Comparison of ENCODE assay signal across 30 cellular contexts in the genomic region with DNA sequence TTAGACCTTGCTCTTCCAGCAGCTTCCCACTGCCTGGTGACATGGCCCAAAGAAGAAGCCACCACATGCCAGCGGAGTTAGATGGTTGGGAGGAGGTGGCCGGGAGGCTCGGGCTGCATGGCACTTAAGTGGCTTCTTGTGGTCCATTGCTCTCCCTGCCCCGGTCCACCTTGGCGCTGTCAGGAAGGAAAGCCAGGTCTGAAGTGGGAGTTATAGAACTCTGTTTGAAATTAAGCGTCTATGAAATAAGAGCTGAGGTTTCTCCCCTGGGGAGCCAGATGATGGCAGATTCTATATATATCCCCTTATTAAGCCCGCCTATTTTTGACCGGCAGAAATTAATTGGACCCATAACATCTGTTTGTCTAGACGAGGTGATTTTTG.
DNase-seq lines count a peak whose midpoint lies in the region; ATAC-seq and TF ChIP-seq lines count a peak whose summit lies in the region.
"Had no signal": no experiment of that assay in that cellular context is flagged by ENCODE, and none has a peak within 500 bp of the region (broad histone marks: within the 10 kb centered on the region; RNA-seq: fewer than 3 reads in every experiment).

No MANE protein-coding gene starts in this region.

- TF ChIP-seq CTCF in chondrocyte (IDR thresholded peaks at IDR 0.05): no peak
- TF ChIP-seq CTCF in sigmoid colon (IDR thresholded peaks at IDR 0.05): no peak

- no peak for TF ChIP-seq EP300 in sigmoid colon (IDR thresholded peaks at IDR 0.05)

- WGBS in sigmoid colon, 2 donors: 83 to 88% methylated on average over 9 of the region's 9 CpGs

- H3K4me3 ChIP-seq in BLaER1: no peak overlapping the region
- H3K4me3 ChIP-seq in BLaER1 treated with 17β-estradiol and CSF1 and Interleukin-3, amounts not matched to agents 10 nM and 100 nM: no peak overlapping the region
- no peak overlapping the region for H3K4me3 ChIP-seq in sigmoid colon
- H3K4me3 ChIP-seq: esophagus muscularis mucosa, heart left ventricle, lung, mucosa of descending colon, SK-N-MC, tibial nerve had no signal

- peaks cover 74% of the 10 kb centered on the region for H3K4me1 ChIP-seq in BLaER1
- peaks cover 37 to 73% (median 65%) of the 10 kb centered on the region in 10 experiments for H3K4me1 ChIP-seq in BLaER1 treated with 17β-estradiol and CSF1 and Interleukin-3, amounts not matched to agents 10 nM and 100 nM
- peaks cover 0 to 2% (median 0%) of the 10 kb centered on the region in 4 donors for H3K4me1 ChIP-seq in sigmoid colon
- H3K4me1 ChIP-seq: Caco-2, parathyroid adenoma had no signal

- no peaks in the 10 kb centered on the region for H3K27me3 Mint-ChIP-seq in chondrocyte (ENCODE audit: low read depth)
- H3K27me3 Mint-ChIP-seq in naive thymus-derived CD8-positive, alpha-beta T cell: peaks cover 0 to 21% (median 0%) of the 10 kb centered on the region in 5 donors

- H3K4me2 ChIP-seq in BLaER1: peak overlapping the region; percentile 80
- H3K4me2 ChIP-seq in BLaER1 treated with 17β-estradiol and CSF1 and Interleukin-3, amounts not matched to agents 10 nM and 100 nM: peak overlapping the region; percentile 0 to 96 (median 77); a peak in 21 of 22 replicates

- no peaks in the 10 kb centered on the region for H4K20me1 ChIP-seq in BLaER1
- H4K20me1 ChIP-seq in BLaER1 treated with 17β-estradiol and CSF1 and Interleukin-3, amounts not matched to agents 10 nM and 100 nM: no peaks in the 10 kb centered on the region

- H3K27ac ChIP-seq in BLaER1 (peak overlapping the region; percentile 70), sigmoid colon (no peak overlapping the region)
- peak overlapping the region in 4 of 11 experiments; percentile 34 to 61 (median 56); a peak in 7 of 22 replicates for H3K27ac ChIP-seq in BLaER1 treated with 17β-estradiol and CSF1 and Interleukin-3, amounts not matched to agents 10 nM and 100 nM
- H3K27ac ChIP-seq: esophagus muscularis mucosa, parathyroid adenoma, SK-N-MC, tibial nerve had no signal

- no peak for DNase-seq in chondrocyte (ENCODE audit: low spot score)
- DNase-seq in sigmoid colon: peak; percentile 38
- no peak for DNase-seq in NCI-H446 (lab: John Stamatoyannopoulos, UW)
- DNase-seq in naive thymus-derived CD8-positive, alpha-beta T cell: no peak
- no peak for DNase-seq in iPS-NIHi7 (ENCODE audit: extremely low spot score)
- DNase-seq: activated B cell treated with CpG ODN at 0.5 μM for 24 hours; activated CD4-positive, alpha-beta T cell treated with anti-CD3 and anti-CD28 coated beads, Interleukin-2, amount 50 U/mL, for 1 hour; activated T-cell treated with anti-CD3 and anti-CD28 coated beads, Interleukin-2, amount 50 U/mL, for 24 hours; Caco-2; DMS79; foreskin fibroblast; HCEC 1CT; mucosa of descending colon; MV-4-11; NCI-H1436; NK-92 treated with Interleukin-12 subunit alpha and Interleukin-12 subunit beta, amount 100 ng/mL, for 24 hours; stimulated activated CD4-positive, alpha-beta T cell treated with anti-CD3 and anti-CD28 coated beads, Interleukin-12 subunit alpha, Interleukin-12 subunit beta, amount 100 ng/mL, for 4 hours; stimulated activated CD4-positive, alpha-beta T cell treated with anti-CD3 and anti-CD28 coated beads, Interleukin-2, amount 100 ng/mL, for 48 hours; stimulated activated naive CD8-positive, alpha-beta T cell treated with anti-CD3 and anti-CD28 coated beads, Interleukin-15, amount 100 ng/mL, for 72 hours had no signal

- no peak for TF ChIP-seq POLR2A in sigmoid colon (IDR thresholded peaks at IDR 0.05)

- peak overlapping the region; percentile 90 for H3K27ac Mint-ChIP-seq in chondrocyte (ENCODE audit: unreplicated experiment)
- no peak overlapping the region for H3K27ac Mint-ChIP-seq in naive thymus-derived CD8-positive, alpha-beta T cell
- H3K27ac Mint-ChIP-seq: activated B cell treated with CpG ODN at 0.5 μM for 24 hours; activated T-cell treated with anti-CD3 and anti-CD28 coated beads, Interleukin-2, amount 50 U/mL, for 24 hours had no signal

- H3K36me3 ChIP-seq in BLaER1: no peaks in the 10 kb centered on the region
- H3K36me3 ChIP-seq in BLaER1 treated with 17β-estradiol and CSF1 and Interleukin-3, amounts not matched to agents 10 nM and 100 nM: no peaks in the 10 kb centered on the region
- H3K36me3 ChIP-seq in sigmoid colon: no peaks in the 10 kb centered on the region
- H3K36me3 ChIP-seq: esophagus muscularis mucosa, heart left ventricle, tibial nerve had no signal

- no peaks in the 10 kb centered on the region for H3K9me3 ChIP-seq in BLaER1
- H3K9me3 ChIP-seq in BLaER1 treated with 17β-estradiol and CSF1 and Interleukin-3, amounts not matched to agents 10 nM and 100 nM (replicated peaks in 1 of 11): no peaks in the 10 kb centered on the region
- H3K9me3 ChIP-seq in sigmoid colon: no peaks in the 10 kb centered on the region
- H3K9me3 ChIP-seq: Caco-2, esophagus muscularis mucosa, heart left ventricle, mucosa of descending colon, tibial nerve had no signal

- H3K36me3 Mint-ChIP-seq in chondrocyte (ENCODE audit: low read depth): peaks cover 54% of the 10 kb centered on the region
- H3K36me3 Mint-ChIP-seq in naive thymus-derived CD8-positive, alpha-beta T cell: no peaks in the 10 kb centered on the region
- H3K36me3 Mint-ChIP-seq: CD14-positive monocyte had no signal

- intact Hi-C loops in sigmoid colon (cut with DNase I): no loop called here

- POLR2A ChIA-PET in naive thymus-derived CD8-positive, alpha-beta T cell (lab: Charles Lee): no interaction called here

- H3K9me3 Mint-ChIP-seq in chondrocyte (ENCODE audit: low read depth): no peaks in the 10 kb centered on the region
- H3K9me3 Mint-ChIP-seq in naive thymus-derived CD8-positive, alpha-beta T cell: no peaks in the 10 kb centered on the region
- H3K9me3 Mint-ChIP-seq: activated B cell treated with CpG ODN at 0.5 μM for 24 hours; activated T-cell treated with anti-CD3 and anti-CD28 coated beads, Interleukin-2, amount 50 U/mL, for 24 hours; CD14-positive monocyte; central memory CD8-positive, alpha-beta T cell; stimulated activated naive CD8-positive, alpha-beta T cell treated with anti-CD3 and anti-CD28 coated beads, Interleukin-15, amount 100 ng/mL, for 72 hours had no signal

- no peaks in the 10 kb centered on the region for H3K27me3 ChIP-seq in BLaER1
- H3K27me3 ChIP-seq in BLaER1 treated with 17β-estradiol and CSF1 and Interleukin-3, amounts not matched to agents 10 nM and 100 nM: no peaks in the 10 kb centered on the region
- H3K27me3 ChIP-seq in sigmoid colon: no peaks in the 10 kb centered on the region
- H3K27me3 ChIP-seq: heart left ventricle, tibial nerve had no signal

- no peak for ATAC-seq in naive thymus-derived CD8-positive, alpha-beta T cell
- ATAC-seq: mucosa of descending colon; right cardiac atrium; stimulated activated naive CD8-positive, alpha-beta T cell treated with anti-CD3 and anti-CD28 coated beads, Interleukin-15, amount 100 ng/mL, for 72 hours had no signal

- peak overlapping the region; percentile 45; the same call in 1 of the 2 replicates for H3K9ac ChIP-seq in BLaER1
- H3K9ac ChIP-seq in BLaER1 treated with 17β-estradiol and CSF1 and Interleukin-3, amounts not matched to agents 10 nM and 100 nM: peak overlapping the region in 3 of 11 experiments; percentile 39 to 50 (median 41); a peak in 3 of 22 replicates
- H3K9ac ChIP-seq: parathyroid adenoma had no signal

- H3K4me1 Mint-ChIP-seq in chondrocyte (ENCODE audit: low read depth): peaks cover 87% of the 10 kb centered on the region
- H3K4me1 Mint-ChIP-seq in naive thymus-derived CD8-positive, alpha-beta T cell: no peaks in the 10 kb centered on the region
- H3K4me1 Mint-ChIP-seq: central memory CD8-positive, alpha-beta T cell had no signal

- H3K4me3 Mint-ChIP-seq in chondrocyte (ENCODE audit: unreplicated experiment): no peak overlapping the region
- H3K4me3 Mint-ChIP-seq in naive thymus-derived CD8-positive, alpha-beta T cell: no peak overlapping the region
- H3K4me3 Mint-ChIP-seq: activated B cell treated with CpG ODN at 0.5 μM for 24 hours; activated T-cell treated with anti-CD3 and anti-CD28 coated beads, Interleukin-2, amount 50 U/mL, for 24 hours; CD14-positive monocyte; central memory CD8-positive, alpha-beta T cell; stimulated activated naive CD8-positive, alpha-beta T cell treated with anti-CD3 and anti-CD28 coated beads, Interleukin-15, amount 100 ng/mL, for 72 hours had no signal
